Comparison of ENCODE assay signal across 8 cellular contexts in genomic region chr22:19292262-19293230, GRCh38. TPM values are rescaled to one million over a fixed set of nuclear protein-coding genes. Genes with fewer than 3 reads are reported as not detected.
DNase-seq lines count a peak whose midpoint lies in the region; ATAC-seq and TF ChIP-seq lines count a peak whose summit lies in the region.

No MANE protein-coding gene starts in this region.

- peaks cover 12% of the 10 kb centered on the region for H3K27me3 Mint-ChIP-seq in activated B cell treated with CpG ODN at 0.5 μM for 24 hours

- no peaks in the 10 kb centered on the region for H3K36me3 ChIP-seq in prostate gland

- CTCF ChIA-PET in activated B cell treated with CpG ODN at 0.5 μM for 24 hours (lab: Charles Lee), result interaction anchor here (0.5 to 1.1 kb wide), 3 partner anchors 69 to 337 kb away, joined by 3 to 4 read pairs (median 3); no protein-coding TSS in a partner anchor

- no peaks in the 10 kb centered on the region for H3K9me3 ChIP-seq in prostate gland

- peak; percentile 70 for DNase-seq in DMS 273 (lab: John Stamatoyannopoulos, UW; ENCODE audit: unreplicated experiment)
- no peak for DNase-seq in DMS 273 treated with DMSO at 0.1 percent for 48 hours (lab: John Stamatoyannopoulos, UW)
- DNase-seq in HT1080 (ENCODE audit: low read depth), result peak; percentile 15
- no peak for DNase-seq in activated B cell treated with CpG ODN at 0.5 μM for 24 hours
- DNase-seq in germinal center (ENCODE audit: low spot score), result peak; percentile 7
- DNase-seq in prostate gland (ENCODE audit: low spot score), result peak; percentile 17
- no peak for DNase-seq in cerebellum (ENCODE audit: low spot score)

- peak overlapping the region; percentile 83 for H3K27ac Mint-ChIP-seq in activated B cell treated with CpG ODN at 0.5 μM for 24 hours

- no peaks in the 10 kb centered on the region for H3K4me1 ChIP-seq in prostate gland (replicated peaks)

- intact Hi-C loops in activated B cell treated with CpG ODN at 0.5 μM for 24 hours (cut with micrococcal nuclease), result loop anchor here (5.0 to 10.0 kb wide), 4 partner anchors 148 to 1565 kb away; partner anchors contain the start of genes C22orf39, ESS2, PI4KA and SNAP29
- intact Hi-C loops in prostate gland (cut with DNase I), result loop anchor here (5.0 to 10.0 kb wide), 3 partner anchors 115 to 185 kb away; partner anchors contain the start of genes C22orf39, CDC45, SLC25A1 and UFD1

- no peak for TF ChIP-seq CTCF in activated B cell treated with CpG ODN at 0.5 μM for 24 hours (IDR thresholded peaks at IDR 0.05)
- TF ChIP-seq CTCF in prostate gland (IDR thresholded peaks at IDR 0.05), result no peak

- H3K27ac ChIP-seq in prostate gland, result peak overlapping the region; percentile 73 to 78

- no peaks in the 10 kb centered on the region for H3K27me3 ChIP-seq in prostate gland (replicated peaks; ENCODE audit: insufficient read depth)

- H3K4me3 Mint-ChIP-seq in activated B cell treated with CpG ODN at 0.5 μM for 24 hours, result peak overlapping the region; percentile 91

- no peak for TF ChIP-seq POLR2A in prostate gland (IDR thresholded peaks at IDR 0.05)

- H3K4me1 Mint-ChIP-seq in activated B cell treated with CpG ODN at 0.5 μM for 24 hours, result peaks cover 18% of the 10 kb centered on the region

- ATAC-seq in activated B cell treated with CpG ODN at 0.5 μM for 24 hours (ENCODE audit: low read depth) (peak; percentile 28), GM18873 (IDR thresholded peaks at IDR 0.05; ENCODE audit: low FRiP score, unreplicated experiment) (no peak)

- WGBS in prostate gland, result 64% methylated on average over 32 of the region's 32 CpGs

- POLR2A ChIA-PET in activated B cell treated with CpG ODN at 0.5 μM for 24 hours (lab: Charles Lee), result interaction anchor here (0.6 to 2.9 kb wide), 8 partner anchors 11 to 327 kb away, joined by 4 to 38 read pairs (median 6); partner anchors contain the start of genes C22orf39, HIRA and MRPL40

- H3K4me3 ChIP-seq in prostate gland, result peak overlapping the region; percentile 93 to 96

- no peaks in the 10 kb centered on the region for H3K36me3 Mint-ChIP-seq in activated B cell treated with CpG ODN at 0.5 μM for 24 hours (ENCODE audit: low read depth)

- no peaks in the 10 kb centered on the region for H3K9me3 Mint-ChIP-seq in activated B cell treated with CpG ODN at 0.5 μM for 24 hours

RNA-seq across cellular contexts. Expression of gene CLTCL1, which starts 1.0 kb away (rescaled TPM):
- total RNA-seq in HT1080 (2014; rRNA removed; shearing (Covaris generic)), result 8.9 and 9.6 TPM in 2 replicates
- 8.7 and 9.9 TPM in 2 replicates for polyA plus RNA-seq in HT1080 (2015; cell fraction: cytosol; rRNA removed)
- 37.7 and 42.8 TPM in 2 replicates for polyA plus RNA-seq in HT1080 (2015; cell fraction: nucleus; rRNA removed)
- 2.7 and 5.0 TPM in 2 replicates for total RNA-seq in activated B cell treated with CpG ODN at 0.5 μM for 24 hours
- total RNA-seq in prostate gland, result 10 to 100 TPM; 12.1 to 26.2 TPM
- 14.1 TPM for total RNA-seq in cerebellum

Comparison
In these comparisons a context has a peak if more than half of its experiments do, and no peak if none do; other contexts are left out.
1. DNase-seq: peak in DMS 273 (single experiment), HT1080 (single experiment), germinal center (single experiment) and prostate gland (single experiment); none in DMS 273 treated with DMSO at 0.1 percent for 48 hours (single experiment), activated B cell treated with CpG ODN at 0.5 μM for 24 hours (single experiment) and cerebellum (single experiment).